22 cellular contexts compared by ENCODE assay signal in genomic region chr19:44151491-44151890, GRCh38.
"Had no signal": no experiment of that assay in that cellular context is flagged by ENCODE, and none has a peak within 500 bp of the region (broad histone marks: within the 10 kb centered on the region; RNA-seq: fewer than 3 reads in every experiment).

No MANE protein-coding gene starts in this region.

- ATAC-seq: effector memory CD8-positive, alpha-beta T cell; foreskin keratinocyte; gastroesophageal sphincter; left colon; left lobe of liver; lower lobe of right lung; mucosa of descending colon had no signal

- H3K27me3 ChIP-seq: colonic mucosa, esophagus muscularis mucosa, foreskin keratinocyte, gastroesophageal sphincter, heart right ventricle had no signal

- H3K9me3 ChIP-seq: colonic mucosa had no signal

- H3K4me3 ChIP-seq: colonic mucosa, esophagus muscularis mucosa, gastroesophageal sphincter, heart right ventricle, lower lobe of right lung, mucosa of descending colon had no signal

- H3K27ac ChIP-seq: colonic mucosa, esophagus muscularis mucosa, foreskin keratinocyte, gastroesophageal sphincter, lower lobe of right lung had no signal

- FAIRE-seq: endometrium, endothelial cell of umbilical vein, frontal cortex, islet of Langerhans, keratinocyte had no signal

- DNase-seq: cerebellar nuclear complex; colonic mucosa; cortex of kidney; effector CD8-positive, alpha-beta T cell; effector memory CD8-positive, alpha-beta T cell; endodermal cell; foreskin keratinocyte; heart right ventricle; hippocampal formation; left colon; lower lobe of right lung; mesenchymal stem cell; mucosa of descending colon; naive B cell had no signal

- H3K4me1 ChIP-seq: colonic mucosa, foreskin keratinocyte, gastroesophageal sphincter, lower lobe of right lung had no signal
